Comparison of ENCODE assay signal across 9 cellular contexts in genomic region chr3:17841190-17841828, GRCh38.
DNase-seq lines count a peak whose midpoint lies in the region; ATAC-seq and TF ChIP-seq lines count a peak whose summit lies in the region.
"Had no signal": no experiment of that assay in that cellular context is flagged by ENCODE, and none has a peak within 500 bp of the region (broad histone marks: within the 10 kb centered on the region; RNA-seq: fewer than 3 reads in every experiment).

No MANE protein-coding gene starts in this region.

- H3K36me3 Mint-ChIP-seq in naive thymus-derived CD8-positive, alpha-beta T cell = no peaks in the 10 kb centered on the region
- H3K36me3 Mint-ChIP-seq in stimulated activated memory B cell treated with anti-CD40 and anti-IgM and Interleukin-4, amounts not matched to agents 10 μg/mL and 1 μg/mL and 100 μg/mL, for 72 hours = no peaks in the 10 kb centered on the region
- H3K36me3 Mint-ChIP-seq: activated naive CD4-positive, alpha-beta T cell treated with anti-CD3 and anti-CD28 coated beads, Interleukin-2, amount 50 U/mL, for 24 hours had no signal

- no peak overlapping the region for H3K4me3 Mint-ChIP-seq in naive thymus-derived CD8-positive, alpha-beta T cell
- H3K4me3 Mint-ChIP-seq in stimulated activated memory B cell treated with anti-CD40 and anti-IgM and Interleukin-4, amounts not matched to agents 10 μg/mL and 1 μg/mL and 100 μg/mL, for 72 hours = no peak overlapping the region
- H3K4me3 Mint-ChIP-seq: activated naive CD4-positive, alpha-beta T cell treated with anti-CD3 and anti-CD28 coated beads, Interleukin-2, amount 50 U/mL, for 24 hours had no signal

- peak overlapping the region in 1 of 10 donors; percentile 1 for H3K27ac Mint-ChIP-seq in naive thymus-derived CD8-positive, alpha-beta T cell
- no peak overlapping the region for H3K27ac Mint-ChIP-seq in stimulated activated memory B cell treated with anti-CD40 and anti-IgM and Interleukin-4, amounts not matched to agents 10 μg/mL and 1 μg/mL and 100 μg/mL, for 72 hours
- H3K27ac Mint-ChIP-seq: activated naive CD4-positive, alpha-beta T cell treated with anti-CD3 and anti-CD28 coated beads, Interleukin-2, amount 50 U/mL, for 24 hours had no signal

- no peak overlapping the region for H3K4me3 ChIP-seq in epithelial cell of proximal tubule (ENCODE audit: low read depth, low read length)

- peak; percentile 97 for ATAC-seq in HG03354 (IDR thresholded peaks at IDR 0.05; ENCODE audit: poor library complexity, severe bottlenecking, unreplicated experiment)
- ATAC-seq in naive thymus-derived CD8-positive, alpha-beta T cell = peak; percentile 77 to 83
- peak; percentile 83 for ATAC-seq in stimulated activated memory B cell treated with anti-CD40 and anti-IgM and Interleukin-4, amounts not matched to agents 10 μg/mL and 1 μg/mL and 100 μg/mL, for 72 hours

- TF ChIP-seq CTCF in C4-2B (conservative IDR thresholded peaks at IDR 0.05) (peak; percentile 93), epithelial cell of proximal tubule (conservative IDR thresholded peaks at IDR 0.05; ENCODE audit: low read depth, low read length) (peak; percentile 98)

- H3K27ac ChIP-seq in C4-2B = no peak overlapping the region

- H3K9me3 Mint-ChIP-seq in naive thymus-derived CD8-positive, alpha-beta T cell = no peaks in the 10 kb centered on the region
- H3K9me3 Mint-ChIP-seq in stimulated activated memory B cell treated with anti-CD40 and anti-IgM and Interleukin-4, amounts not matched to agents 10 μg/mL and 1 μg/mL and 100 μg/mL, for 72 hours = no peaks in the 10 kb centered on the region
- H3K9me3 Mint-ChIP-seq: activated naive CD4-positive, alpha-beta T cell treated with anti-CD3 and anti-CD28 coated beads, Interleukin-2, amount 50 U/mL, for 24 hours had no signal

- peak; percentile 31 for DNase-seq in GM19240 (ENCODE audit: insufficient read length, low spot score)
- peak; percentile 65 for DNase-seq in NOMO-1 treated with DMSO at 0.1 percent for 48 hours (lab: John Stamatoyannopoulos, UW; ENCODE audit: unreplicated experiment)
- DNase-seq in activated CD8-positive, alpha-beta memory T cell treated with anti-CD3 and anti-CD28 coated beads, Interleukin-2, amount 50 U/mL, for 24 hours (ENCODE audit: extremely low read depth) = peak; percentile 38
- DNase-seq in epithelial cell of proximal tubule (ENCODE audit: low read depth) = no peak
- DNase-seq in naive thymus-derived CD8-positive, alpha-beta T cell = peak; percentile 44 to 80 (median 67)

- peaks cover 0 to 10% (median 3%) of the 10 kb centered on the region in 5 donors for H3K27me3 Mint-ChIP-seq in naive thymus-derived CD8-positive, alpha-beta T cell
- peaks cover 8% of the 10 kb centered on the region for H3K27me3 Mint-ChIP-seq in stimulated activated memory B cell treated with anti-CD40 and anti-IgM and Interleukin-4, amounts not matched to agents 10 μg/mL and 1 μg/mL and 100 μg/mL, for 72 hours

- POLR2A ChIA-PET in naive thymus-derived CD8-positive, alpha-beta T cell (lab: Charles Lee) = no interaction called here

- no peaks in the 10 kb centered on the region for H3K4me1 Mint-ChIP-seq in naive thymus-derived CD8-positive, alpha-beta T cell
- H3K4me1 Mint-ChIP-seq in stimulated activated memory B cell treated with anti-CD40 and anti-IgM and Interleukin-4, amounts not matched to agents 10 μg/mL and 1 μg/mL and 100 μg/mL, for 72 hours = no peaks in the 10 kb centered on the region
- H3K4me1 Mint-ChIP-seq: activated naive CD4-positive, alpha-beta T cell treated with anti-CD3 and anti-CD28 coated beads, Interleukin-2, amount 50 U/mL, for 24 hours had no signal
